In the genomic region with DNA sequence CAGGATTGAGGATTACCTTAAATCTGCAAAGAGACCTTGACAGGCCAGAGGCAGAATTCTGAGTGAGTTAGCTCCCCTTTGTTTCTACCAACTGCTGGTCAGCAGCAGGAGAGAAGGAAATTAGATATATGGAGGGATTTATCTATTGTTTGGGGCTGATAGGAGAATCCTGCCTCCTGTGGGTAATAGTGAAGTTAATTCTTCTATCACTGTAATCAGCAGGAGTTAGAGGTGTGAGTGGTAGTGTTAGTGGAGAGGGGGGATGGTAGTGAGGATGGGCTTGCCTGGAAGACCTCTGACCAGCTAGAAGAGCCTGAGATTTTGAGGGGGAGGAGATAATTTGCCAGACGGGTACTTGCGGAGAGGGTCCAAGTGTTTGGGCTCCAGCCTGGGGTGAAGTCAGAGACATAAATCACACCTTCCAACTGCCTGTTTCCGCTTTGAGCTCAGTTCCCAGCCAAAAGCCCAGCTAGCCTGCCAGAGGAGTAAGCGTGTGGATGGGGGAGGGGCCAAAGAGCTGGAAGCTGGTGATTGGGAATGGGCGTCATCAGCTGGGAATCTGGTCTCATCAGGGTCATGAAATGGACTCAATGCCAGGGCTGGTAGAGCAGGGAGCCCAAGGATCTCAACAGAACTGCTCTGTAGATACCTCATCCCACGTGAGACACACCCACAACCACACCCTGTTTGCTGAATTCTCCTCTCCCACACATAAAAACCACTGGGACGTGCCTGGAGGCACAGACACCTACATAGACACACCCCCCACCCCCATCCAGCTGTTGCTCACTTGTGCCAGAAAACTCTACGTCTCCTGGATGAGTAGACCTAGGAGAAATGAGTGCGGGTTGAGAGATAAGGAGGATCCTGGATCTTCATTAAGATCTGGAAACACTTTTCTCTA, we compare ENCODE assay signal across 7 cellular contexts. TPM values are rescaled to one million over a fixed set of nuclear protein-coding genes. Genes with fewer than 3 reads are reported as not detected.
A peak's percentile ranks its signal among the peaks of the same experiment; 100 is the strongest.
DNase-seq lines count a peak whose midpoint lies in the region; ATAC-seq and TF ChIP-seq lines count a peak whose summit lies in the region.

No MANE protein-coding gene starts in this region.

- H3K4me2 ChIP-seq in smooth muscle cell = peak overlapping the region; percentile 71

- H3K36me3 Mint-ChIP-seq in activated CD4-positive, alpha-beta memory T cell treated with anti-CD3 and anti-CD28 coated beads for 36 hours = no peaks in the 10 kb centered on the region
- no peaks in the 10 kb centered on the region for H3K36me3 Mint-ChIP-seq in CD14-positive monocyte

- H3K79me2 ChIP-seq in smooth muscle cell (ENCODE audit: low read depth) = no peaks in the 10 kb centered on the region

- H2AFZ ChIP-seq in smooth muscle cell (ENCODE audit: low read depth) = peak overlapping the region; percentile 5

- no peak overlapping the region for H3K4me3 Mint-ChIP-seq in activated CD4-positive, alpha-beta memory T cell treated with anti-CD3 and anti-CD28 coated beads for 36 hours
- no peak overlapping the region for H3K4me3 Mint-ChIP-seq in CD14-positive monocyte

- peaks cover 1% of the 10 kb centered on the region for H3K27me3 Mint-ChIP-seq in activated CD4-positive, alpha-beta memory T cell treated with anti-CD3 and anti-CD28 coated beads for 36 hours
- peaks cover 9 to 13% (median 12%) of the 10 kb centered on the region in 3 donors for H3K27me3 Mint-ChIP-seq in CD14-positive monocyte (ENCODE audit: low read depth in 3 of 3)

- H3K9me3 ChIP-seq in right cardiac atrium (ENCODE audit: control insufficient read depth, low read length) = no peaks in the 10 kb centered on the region
- no peaks in the 10 kb centered on the region for H3K9me3 ChIP-seq in smooth muscle cell (replicated peaks; ENCODE audit: low read depth)

- POLR2A ChIA-PET in activated CD4-positive, alpha-beta memory T cell treated with anti-CD3 and anti-CD28 coated beads for 36 hours (lab: Charles Lee) = no interaction called here

- peak; percentile 59 for DNase-seq in HPDE6-E6E7 (ENCODE audit: extremely low spot score)
- peak; percentile 68 for DNase-seq in activated CD4-positive, alpha-beta memory T cell treated with anti-CD3 and anti-CD28 coated beads for 36 hours
- peak; percentile 88 to 90 (median 89) for DNase-seq in right cardiac atrium
- DNase-seq in smooth muscle cell (lab: John Stamatoyannopoulos, UW; ENCODE audit: unreplicated experiment) = no peak
- no peak for DNase-seq in CD14-positive monocyte (ENCODE audit: low spot score)
- no peak for DNase-seq in Ammon's horn (ENCODE audit: low spot score)
- no peak for DNase-seq in activated CD4-positive, CD25-positive, alpha-beta regulatory T cell (lab: John Stamatoyannopoulos, UW)

- H3K27ac Mint-ChIP-seq in activated CD4-positive, alpha-beta memory T cell treated with anti-CD3 and anti-CD28 coated beads for 36 hours = no peak overlapping the region
- H3K27ac Mint-ChIP-seq in CD14-positive monocyte = peak overlapping the region in 2 of 7 donors; percentile 7 to 18

- H3K4me1 ChIP-seq in right cardiac atrium (ENCODE audit: control insufficient read depth, insufficient read depth, low read length) (peaks cover 27% of the 10 kb centered on the region), smooth muscle cell (ENCODE audit: low read depth) (peaks cover 23% of the 10 kb centered on the region)

- no peaks in the 10 kb centered on the region for H4K20me1 ChIP-seq in smooth muscle cell (ENCODE audit: low read depth)

- H3K9me3 Mint-ChIP-seq in activated CD4-positive, alpha-beta memory T cell treated with anti-CD3 and anti-CD28 coated beads for 36 hours = no peaks in the 10 kb centered on the region
- peaks cover 0 to 4% (median 0%) of the 10 kb centered on the region in 7 donors for H3K9me3 Mint-ChIP-seq in CD14-positive monocyte

- TF ChIP-seq CTCF in smooth muscle cell (IDR thresholded peaks at IDR 0.05; ENCODE audit: borderline replicate concordance, insufficient read depth, poor library complexity, severe bottlenecking) (no peak), CD14-positive monocyte (IDR thresholded peaks at IDR 0.05) (no peak)

- peaks cover 5% of the 10 kb centered on the region for H3F3A ChIP-seq in smooth muscle cell (ENCODE audit: low read depth)

- H3K27ac ChIP-seq in right cardiac atrium (ENCODE audit: low read length) (peak overlapping the region; percentile 72), smooth muscle cell (ENCODE audit: low read depth) (peak overlapping the region; percentile 31)

- H3K9ac ChIP-seq in smooth muscle cell (ENCODE audit: low read depth) = no peak overlapping the region

- intact Hi-C loops in activated CD4-positive, alpha-beta memory T cell treated with anti-CD3 and anti-CD28 coated beads for 36 hours (cut with micrococcal nuclease) = no loop called here
- intact Hi-C loops in right cardiac atrium (cut with DNase I) (no loop called here), CD14-positive monocyte (cut with micrococcal nuclease) (no loop called here)

- WGBS in right cardiac atrium = 20% methylated on average over 9 of the region's 9 CpGs
- WGBS in smooth muscle cell (ENCODE audit: low lambda C conversion rate) = 8% methylated on average over 9 of the region's 9 CpGs

- H3K27me3 ChIP-seq in right cardiac atrium (ENCODE audit: control insufficient read depth, insufficient read depth) (no peaks in the 10 kb centered on the region), smooth muscle cell (ENCODE audit: low read depth) (no peaks in the 10 kb centered on the region)

- H3K36me3 ChIP-seq in smooth muscle cell (ENCODE audit: low read depth) = no peaks in the 10 kb centered on the region

- ATAC-seq in right cardiac atrium = peak; percentile 74 to 82

- CTCF ChIA-PET in activated CD4-positive, alpha-beta memory T cell treated with anti-CD3 and anti-CD28 coated beads for 36 hours (lab: Charles Lee) = interaction anchor here (1.3 to 25.6 kb wide), 4 partner anchors 8 to 53 kb away, joined by 4 to 693 read pairs (median 8); no protein-coding TSS in a partner anchor

- peaks cover 20% of the 10 kb centered on the region for H3K4me1 Mint-ChIP-seq in activated CD4-positive, alpha-beta memory T cell treated with anti-CD3 and anti-CD28 coated beads for 36 hours (ENCODE audit: low read depth)
- peaks cover 42% of the 10 kb centered on the region for H3K4me1 Mint-ChIP-seq in CD14-positive monocyte

- H3K4me3 ChIP-seq in right cardiac atrium (ENCODE audit: low read length) = no peak overlapping the region
- H3K4me3 ChIP-seq in smooth muscle cell = no peak overlapping the region

RNA-seq across cellular contexts. Expression of gene ITGA5, which starts 13.1 kb away (rescaled TPM):
- total RNA-seq in activated CD4-positive, alpha-beta memory T cell treated with anti-CD3 and anti-CD28 coated beads for 36 hours = 10 to 100 TPM; 33.8 to 34.9 TPM
- total RNA-seq in right cardiac atrium (100 to 1,000 TPM in 1 of 4 donors, 10 to 100 TPM in 3; 57.0 to 141 (median 60.2) TPM), smooth muscle cell (151 and 163 TPM in 2 replicates)
- polyA plus RNA-seq in right cardiac atrium (49.3 TPM), smooth muscle cell (192 and 202 TPM in 2 replicates), CD14-positive monocyte (10 to 100 TPM; 85.5 to 99.4 TPM)

RNA-seq across cellular contexts. Expression of gene GTSF1, which starts 41.2 kb away (rescaled TPM):
- 10 to 100 TPM; 11.3 to 13.0 TPM for total RNA-seq in activated CD4-positive, alpha-beta memory T cell treated with anti-CD3 and anti-CD28 coated beads for 36 hours
- under 1 TPM in 1 of 4 donors, not detected in 3; 0.79 TPM for total RNA-seq in right cardiac atrium
- not detected for polyA plus RNA-seq in right cardiac atrium
- total RNA-seq in smooth muscle cell = not detected in 2 replicates
- not detected in 2 replicates for polyA plus RNA-seq in smooth muscle cell
- polyA plus RNA-seq in CD14-positive monocyte = 1 to 10 TPM; 3.1 to 5.8 TPM

RNA-seq across cellular contexts. Expression of gene ZNF385A, which starts 47.6 kb away (rescaled TPM):
- total RNA-seq in activated CD4-positive, alpha-beta memory T cell treated with anti-CD3 and anti-CD28 coated beads for 36 hours = 1 to 10 TPM; 1.3 TPM
- total RNA-seq in right cardiac atrium (10 to 100 TPM in 1 of 4 donors, 1 to 10 TPM in 3; 6.5 to 17.0 (median 8.9) TPM), smooth muscle cell (9.3 and 20.2 TPM in 2 replicates)
- polyA plus RNA-seq in right cardiac atrium (6.0 TPM), smooth muscle cell (6.5 and 17.2 TPM in 2 replicates), CD14-positive monocyte (10 to 100 TPM; 53.9 to 78.3 TPM)

Comparison
In these comparisons a context has a peak if more than half of its experiments do, and no peak if none do; other contexts are left out.
1. DNase-seq: peak in HPDE6-E6E7 (single experiment), activated CD4-positive, alpha-beta memory T cell treated with anti-CD3 and anti-CD28 coated beads for 36 hours (single experiment) and right cardiac atrium (3 of 3); none in smooth muscle cell (single experiment), CD14-positive monocyte (single experiment), Ammon's horn (single experiment) and activated CD4-positive, CD25-positive, alpha-beta regulatory T cell (0 of 4).
2. RNA of gene GTSF1, which starts 41.2 kb away (total RNA-seq): 11.3 to 13.0 TPM in activated CD4-positive, alpha-beta memory T cell treated with anti-CD3 and anti-CD28 coated beads for 36 hours; 0.79 TPM in right cardiac atrium and not detected in smooth muscle cell; every median in the first group is over 4 times any median in the second.